Comparison of ENCODE assay signal across 13 cellular contexts in the genomic region with DNA sequence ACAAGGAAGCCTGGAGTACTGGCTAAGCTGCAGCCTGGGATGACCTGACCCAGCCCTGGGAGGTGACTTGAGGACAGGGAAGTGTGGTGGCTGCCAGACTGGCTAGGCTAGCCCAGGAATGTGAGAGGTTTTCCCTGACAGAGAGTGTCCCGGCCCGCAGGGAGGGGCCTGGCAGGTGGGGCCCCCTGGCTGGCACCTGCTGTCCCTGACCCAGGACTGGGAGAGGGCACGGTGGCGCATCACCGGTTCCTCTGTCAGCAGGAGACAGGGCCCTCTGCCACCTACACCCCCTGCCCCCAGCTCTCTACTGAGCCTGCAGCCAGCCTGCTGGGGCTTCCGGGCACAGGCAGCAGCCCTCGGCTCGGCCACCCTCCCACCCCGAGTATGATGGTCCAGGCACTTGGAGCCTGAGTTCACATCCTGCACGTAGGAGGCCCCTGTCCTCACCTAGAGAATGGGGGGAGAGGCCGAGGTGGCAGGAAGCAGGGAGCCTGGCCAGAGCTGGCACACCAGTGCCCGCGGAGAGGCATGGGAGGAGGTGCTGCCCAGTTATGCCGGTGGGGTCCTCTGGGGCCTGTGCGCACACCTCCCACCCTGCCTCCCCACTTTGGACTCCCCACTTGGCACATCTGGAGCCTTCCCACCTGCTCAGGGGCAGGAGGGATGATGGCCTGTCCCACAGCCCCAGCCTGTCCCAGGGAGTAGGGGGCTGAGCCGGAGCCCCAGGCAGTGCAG. TPM values are rescaled to one million over a fixed set of nuclear protein-coding genes. Genes with fewer than 3 reads are reported as not detected.
DNase-seq lines count a peak whose midpoint lies in the region; ATAC-seq and TF ChIP-seq lines count a peak whose summit lies in the region.
"Had no signal": no experiment of that assay in that cellular context is flagged by ENCODE, and none has a peak within 500 bp of the region (broad histone marks: within the 10 kb centered on the region; RNA-seq: fewer than 3 reads in every experiment).

No MANE protein-coding gene starts in this region.

- H2AFZ ChIP-seq in mammary epithelial cell (ENCODE audit: low read depth, low read length): no peak overlapping the region

- peak overlapping the region; percentile 92 for H3K4me2 ChIP-seq in mammary epithelial cell (ENCODE audit: insufficient read depth, low read depth, low read length)

- H3K27ac ChIP-seq in mammary epithelial cell (ENCODE audit: insufficient read depth, low read depth, low read length): no peak overlapping the region

- DNase-seq in BE2C (peak; percentile 9), HT-29 (ENCODE audit: low spot score) (peak; percentile 45), mammary epithelial cell (no peak), myocyte (ENCODE audit: low read depth) (peak; percentile 80), NCI-H187 (lab: John Stamatoyannopoulos, UW) (no peak), MG63 (no peak)
- DNase-seq in stimulated activated CD4-positive, alpha-beta T cell treated with anti-CD3 and anti-CD28 coated beads, Interleukin-1b, Interleukin-23, amount 100 ng/mL, for 48 hours: no peak
- DNase-seq: NCI-H446; stimulated activated CD4-positive, alpha-beta T cell treated with anti-CD3 and anti-CD28 coated beads, Interleukin-2, amount 100 ng/mL, for 24 hours; T1000 had no signal

- no peaks in the 10 kb centered on the region for H3K79me2 ChIP-seq in mammary epithelial cell (ENCODE audit: insufficient read depth, low read length)

- no peaks in the 10 kb centered on the region for H3K4me1 ChIP-seq in BE2C
- peaks cover 14% of the 10 kb centered on the region for H3K4me1 ChIP-seq in mammary epithelial cell (ENCODE audit: insufficient read depth, low read length)

- CTCF ChIA-PET in mammary epithelial cell (lab: Charles Lee; ENCODE audit: low non-redundant PET): no interaction called here

- dilution Hi-C loops in mammary epithelial cell (cut with HindIII; ENCODE audit: low sequenced_read_pairs): loop anchor here (5.0 kb wide), 1 partner anchor 203 kb away; no protein-coding TSS in a partner anchor

- H4K20me1 ChIP-seq in mammary epithelial cell (ENCODE audit: insufficient read depth, low read length): no peaks in the 10 kb centered on the region

- in situ Hi-C loops in mammary epithelial cell (cut with MboI; ENCODE audit: low sequenced_read_pairs in 2 of 2): no loop called here

- no peak for ATAC-seq in GM21825 (IDR thresholded peaks at IDR 0.05; ENCODE audit: unreplicated experiment)

- intact Hi-C loops in mammary epithelial cell (cut with micrococcal nuclease): loop anchor here (5.0 kb wide), 1 partner anchor 37 kb away; a partner anchor contains a TSS

- H3K36me3 ChIP-seq in BE2C: no peaks in the 10 kb centered on the region
- no peaks in the 10 kb centered on the region for H3K36me3 ChIP-seq in mammary epithelial cell (ENCODE audit: insufficient read depth, low read length)
- H3K36me3 ChIP-seq in MG63: no peaks in the 10 kb centered on the region
- H3K36me3 ChIP-seq: tibial artery had no signal

- no peaks in the 10 kb centered on the region for H3K9me3 ChIP-seq in BE2C
- H3K9me3 ChIP-seq in mammary epithelial cell (replicated peaks; ENCODE audit: insufficient read depth, low read length): no peaks in the 10 kb centered on the region
- no peaks in the 10 kb centered on the region for H3K9me3 ChIP-seq in MG63
- H3K9me3 ChIP-seq: tibial artery had no signal

- WGBS in mammary epithelial cell (ENCODE audit: low coverage, missing lambda C conversion rate): 48% methylated on average over 16 of the region's 16 CpGs

- TF ChIP-seq CTCF in BE2C (IDR thresholded peaks at IDR 0.05; ENCODE audit: low read depth, low read length): no peak
- TF ChIP-seq CTCF in mammary epithelial cell (conservative IDR thresholded peaks at IDR 0.05 in 1 of 2, IDR thresholded peaks at IDR 0.05 in 1 of 2; ENCODE audit: extremely low read depth in 1 of 2, insufficient read depth in 1 of 2, low read depth in 1 of 2, low read length in 2 of 2): no peak

- H3K9ac ChIP-seq in mammary epithelial cell (ENCODE audit: insufficient read depth, low read length): no peak overlapping the region

- no peaks in the 10 kb centered on the region for H3K27me3 ChIP-seq in BE2C
- no peaks in the 10 kb centered on the region for H3K27me3 ChIP-seq in mammary epithelial cell (ENCODE audit: insufficient read depth, low read length)
- no peaks in the 10 kb centered on the region for H3K27me3 ChIP-seq in MG63

- no TSS peak for BruUV-seq in mammary epithelial cell (replicated peaks; lab: Mats Ljungman, UMichigan)

- H3K4me3 ChIP-seq in BE2C (ENCODE audit: low read depth, low read length): no peak overlapping the region
- no peak overlapping the region for H3K4me3 ChIP-seq in mammary epithelial cell (replicated peaks in 1 of 3; ENCODE audit: insufficient read depth in 1 of 3, low read depth in 2 of 3, low read length in 3 of 3)
- no peak overlapping the region for H3K4me3 ChIP-seq in MG63

RNA-seq across cellular contexts. Expression of a gene that starts 0.5 kb away (rescaled TPM):
- polyA plus RNA-seq in BE2C (2012; ENCODE audit: insufficient read depth, insufficient read length, low read depth): not detected
- 0.23 and 2.6 TPM in 2 replicates for total RNA-seq in HT-29 (2014; rRNA removed; shearing (Covaris generic))
- total RNA-seq in mammary epithelial cell: 1 to 10 TPM; 1.5 to 1.6 TPM
- polyA plus RNA-seq in mammary epithelial cell: 0.33 TPM
- polyA minus RNA-seq in mammary epithelial cell: not detected
- total RNA-seq in myocyte: 0.26 and 0.62 TPM in 2 replicates
- polyA plus RNA-seq in myocyte (2012): 1.3 TPM
- 0.22 and 1.7 TPM in 2 replicates for total RNA-seq in MG63 (2014; rRNA removed; shearing (Covaris generic); ENCODE audit: low replicate concordance)
- total RNA-seq: HT1080 had no signal

RNA-seq across cellular contexts. Expression of a gene that starts 32.9 kb away (rescaled TPM):
- polyA plus RNA-seq in BE2C (2012; ENCODE audit: insufficient read depth, insufficient read length, low read depth): 1,075 TPM
- 132 and 138 TPM in 2 replicates for total RNA-seq in HT-29 (2014; rRNA removed; shearing (Covaris generic))
- total RNA-seq in mammary epithelial cell (100 to 1,000 TPM in 1 of 2 donors, 10 to 100 TPM in 1; 76.5 to 493 TPM), myocyte (93.5 and 93.8 TPM in 2 replicates)
- polyA plus RNA-seq in mammary epithelial cell: 123 TPM
- polyA minus RNA-seq in mammary epithelial cell: 576 TPM
- 291 TPM for polyA plus RNA-seq in myocyte (2012)
- total RNA-seq in MG63 (2014; rRNA removed; shearing (Covaris generic); ENCODE audit: low replicate concordance): 11.2 and 21.1 TPM in 2 replicates

RNA-seq across cellular contexts. Expression of a gene that starts 37.2 kb away (rescaled TPM):
- 106 TPM for polyA plus RNA-seq in BE2C (2012; ENCODE audit: insufficient read depth, insufficient read length, low read depth)
- total RNA-seq in HT-29 (2014; rRNA removed; shearing (Covaris generic)): 73.1 and 104 TPM in 2 replicates
- total RNA-seq in mammary epithelial cell (10 to 100 TPM; 43.7 to 47.8 TPM), myocyte (39.0 and 40.6 TPM in 2 replicates)
- polyA plus RNA-seq in mammary epithelial cell: 42.5 TPM
- 24.4 TPM for polyA minus RNA-seq in mammary epithelial cell
- polyA plus RNA-seq in myocyte (2012): 28.4 TPM
- 49.6 and 71.6 TPM in 2 replicates for total RNA-seq in MG63 (2014; rRNA removed; shearing (Covaris generic); ENCODE audit: low replicate concordance)

RNA-seq across cellular contexts. Expression of a gene that starts 57.6 kb away (rescaled TPM):
- 2,443 TPM for polyA plus RNA-seq in BE2C (2012; ENCODE audit: insufficient read depth, insufficient read length, low read depth)
- total RNA-seq in HT-29 (2014; rRNA removed; shearing (Covaris generic)): 387 and 398 TPM in 2 replicates
- total RNA-seq in mammary epithelial cell (100 to 1,000 TPM; 225 to 294 TPM), myocyte (235 and 770 TPM in 2 replicates)
- polyA plus RNA-seq in mammary epithelial cell: 278 TPM
- polyA minus RNA-seq in mammary epithelial cell: 194 TPM
- 478 TPM for polyA plus RNA-seq in myocyte (2012)
- total RNA-seq in MG63 (2014; rRNA removed; shearing (Covaris generic); ENCODE audit: low replicate concordance): 309 and 3,594 TPM in 2 replicates

Comparison
In these comparisons a context has a peak if more than half of its experiments do, and no peak if none do; other contexts are left out.
1. DNase-seq: peak in BE2C (single experiment), HT-29 (single experiment) and myocyte (single experiment); none in mammary epithelial cell (single experiment), NCI-H187 (0 of 2), stimulated activated CD4-positive, alpha-beta T cell treated with anti-CD3 and anti-CD28 coated beads, Interleukin-1b, Interleukin-23, amount 100 ng/mL, for 48 hours (single experiment) and MG63 (single experiment).